Comparison of ENCODE assay signal across 8 cellular contexts in genomic region chr11:18012906-18013781, GRCh38. TPM values are rescaled to one million over a fixed set of nuclear protein-coding genes. Genes with fewer than 3 reads are reported as not detected.
DNase-seq lines count a peak whose midpoint lies in the region; ATAC-seq and TF ChIP-seq lines count a peak whose summit lies in the region.

Gene SERGEF, minus strand, starts transcription at chr11:18013047. Its CDS starts 37 bp downstream, at chr11:18013010.

- H3K27me3 Mint-ChIP-seq in GM23338 (ENCODE audit: insufficient read depth, low read depth, poor library complexity) = peaks cover 9% of the 10 kb centered on the region
- H3K27me3 Mint-ChIP-seq in natural killer cell (ENCODE audit: low read depth in 2 of 2) = no peaks in the 10 kb centered on the region

- H3K27ac ChIP-seq in DOHH2 (ENCODE audit: low read depth, low read length) (peak within 1 kb of the TSS; percentile 77), GM23338 (ENCODE audit: low read depth) (peak within 1 kb of the TSS; percentile 81; the same call in 1 of the 2 replicates), fibroblast of lung (ENCODE audit: insufficient read depth, low read length) (peak within 1 kb of the TSS; percentile 40)

- intact Hi-C loops in natural killer cell (cut with micrococcal nuclease) = loop anchor here (5.0 kb wide), 3 partner anchors 94 to 709 kb away; partner anchors contain the start of genes GTF2H1, HPS5 and SAAL1

- H3K36me3 ChIP-seq in DOHH2 (ENCODE audit: control insufficient read depth, low read length) = no peaks in the 10 kb centered on the region
- H3K36me3 ChIP-seq in GM23338 (ENCODE audit: insufficient read depth) = no peaks in the 10 kb centered on the region
- H3K36me3 ChIP-seq in fibroblast of lung (ENCODE audit: control insufficient read depth, insufficient read depth, low read length) = no peaks in the 10 kb centered on the region

- H3K4me1 Mint-ChIP-seq in GM23338 (peaks cover 31% of the 10 kb centered on the region), natural killer cell (peaks cover 36 to 43% of the 10 kb centered on the region in 2 donors)

- DNase-seq in GM23338 (ENCODE audit: low spot score) (peak; percentile 95), Kasumi-1 (lab: John Stamatoyannopoulos, UW) (peak; percentile 76 to 82), RKO (ENCODE audit: low spot score) (peak; percentile 91), activated T-helper 1 cell treated with Interleukin-2 at 50 U/mL for 16 hours (ENCODE audit: low read depth) (peak; percentile 93), fibroblast of lung (ENCODE audit: low read depth in 2 of 2) (peak; percentile 84 to 87), natural killer cell (peak; percentile 82)
- peak; percentile 90 for DNase-seq in stimulated activated naive CD4-positive, alpha-beta T cell treated with Interleukin-2 at 50 U/mL for 16 hours (lab: John Stamatoyannopoulos, UW)

- H3K9me3 ChIP-seq in DOHH2 (ENCODE audit: control insufficient read depth, insufficient read depth, low read length) = no peaks in the 10 kb centered on the region
- no peaks in the 10 kb centered on the region for H3K9me3 ChIP-seq in fibroblast of lung (ENCODE audit: control insufficient read depth, insufficient read depth, low read depth, low read length)

- H3F3A ChIP-seq in DOHH2 (ENCODE audit: control insufficient read depth, insufficient read depth) (no peaks in the 10 kb centered on the region), GM23338 (replicated peaks; ENCODE audit: low read depth) (no peaks in the 10 kb centered on the region; the same call in 1 of the 2 replicates)

- H3K27ac Mint-ChIP-seq in GM23338 (peak within 1 kb of the TSS; percentile 77), natural killer cell (peak within 1 kb of the TSS; percentile 96 to 97)

- H2AFZ ChIP-seq in GM23338 (peak within 1 kb of the TSS; percentile 99), fibroblast of lung (ENCODE audit: low read length) (peak within 1 kb of the TSS; percentile 81)

- no peaks in the 10 kb centered on the region for H3K9me2 ChIP-seq in DOHH2 (replicated peaks; ENCODE audit: control insufficient read depth, low read length)
- no peaks in the 10 kb centered on the region for H3K9me2 ChIP-seq in GM23338 (ENCODE audit: insufficient read depth)

- H3K9me3 Mint-ChIP-seq in GM23338 (no peaks in the 10 kb centered on the region), natural killer cell (peaks cover 0 to 3% of the 10 kb centered on the region in 2 donors)

- H3K79me2 ChIP-seq in DOHH2 (ENCODE audit: control insufficient read depth, low read length) = peaks cover 32% of the 10 kb centered on the region
- H3K79me2 ChIP-seq in GM23338 (replicated peaks; ENCODE audit: insufficient read depth) = peaks cover 27% of the 10 kb centered on the region
- no peaks in the 10 kb centered on the region for H3K79me2 ChIP-seq in fibroblast of lung (ENCODE audit: control insufficient read depth, insufficient read depth, low read length)

- H3K36me3 Mint-ChIP-seq in GM23338 (ENCODE audit: low read depth) (no peaks in the 10 kb centered on the region; the same call in 2 of the 3 replicates), natural killer cell (no peaks in the 10 kb centered on the region)

- peak within 1 kb of the TSS; percentile 91 for H3K4me2 ChIP-seq in DOHH2 (ENCODE audit: low read length)
- H3K4me2 ChIP-seq in GM23338 = peak within 1 kb of the TSS; percentile 93
- peak within 1 kb of the TSS; percentile 96 for H3K4me2 ChIP-seq in fibroblast of lung (ENCODE audit: extremely low read depth, insufficient read depth, low read length)

- no peaks in the 10 kb centered on the region for H4K20me1 ChIP-seq in DOHH2 (ENCODE audit: control insufficient read depth, insufficient read depth, low read depth, low read length)
- no peaks in the 10 kb centered on the region; the same call in none of the 2 replicates for H4K20me1 ChIP-seq in GM23338 (replicated peaks; ENCODE audit: insufficient read depth)
- no peaks in the 10 kb centered on the region for H4K20me1 ChIP-seq in fibroblast of lung (ENCODE audit: control insufficient read depth, extremely low read depth, insufficient read depth, low read length)

- H3K4me3 ChIP-seq in DOHH2 (ENCODE audit: low read length) (peak within 1 kb of the TSS; percentile 78), GM23338 (peak within 1 kb of the TSS; percentile 99), fibroblast of lung (replicated peaks in 1 of 4; ENCODE audit: control extremely low read depth in 1 of 4, insufficient read depth in 1 of 4, low read depth in 3 of 4, low read length in 4 of 4) (peak within 1 kb of the TSS; percentile 72 to 95 (median 89))

- peak within 1 kb of the TSS; percentile 84 for H3K4me3 Mint-ChIP-seq in GM23338
- H3K4me3 Mint-ChIP-seq in natural killer cell = peak within 1 kb of the TSS; percentile 100

- H3K9ac ChIP-seq in fibroblast of lung (ENCODE audit: insufficient read depth, low read length) = peak within 1 kb of the TSS; percentile 62

- H3K4me1 ChIP-seq in DOHH2 (ENCODE audit: control insufficient read depth, low read length) (peaks cover 32% of the 10 kb centered on the region), GM23338 (ENCODE audit: insufficient read depth) (peaks cover 16% of the 10 kb centered on the region), fibroblast of lung (ENCODE audit: control insufficient read depth, extremely low read depth, insufficient read depth, low read length) (peaks cover 4% of the 10 kb centered on the region)

- H3K27me3 ChIP-seq in DOHH2 (ENCODE audit: control insufficient read depth, low read length) = no peaks in the 10 kb centered on the region
- peaks cover 19% of the 10 kb centered on the region for H3K27me3 ChIP-seq in GM23338 (ENCODE audit: insufficient read depth)
- H3K27me3 ChIP-seq in fibroblast of lung (ENCODE audit: control insufficient read depth, insufficient read depth, low read length) = peaks cover 2% of the 10 kb centered on the region

- ATAC-seq in GM23338 (peak; percentile 92), natural killer cell (peak; percentile 82 to 94 (median 85))

- peak; percentile 15 for TF ChIP-seq CTCF in DOHH2 (IDR thresholded peaks at IDR 0.05; ENCODE audit: low read depth, low read length, poor library complexity, severe bottlenecking)
- no peak for TF ChIP-seq CTCF in GM23338 (conservative IDR thresholded peaks at IDR 0.05; ENCODE audit: low read depth in 2 of 2)
- TF ChIP-seq CTCF in fibroblast of lung (conservative IDR thresholded peaks at IDR 0.05 in 1 of 2, IDR thresholded peaks at IDR 0.05 in 1 of 2; ENCODE audit: low read depth in 1 of 2, low read length in 2 of 2) = peak in 1 of 2 donors; percentile 10
- TF ChIP-seq CTCF in natural killer cell (IDR thresholded peaks at IDR 0.05) = no peak

TF ChIP-seq in GM23338, 12 proteins besides CTCF, POLR2A, EP300 and RAD21:
- no peak for TF ChIP-seq EZH2phosphoT487 (IDR thresholded peaks at IDR 0.05; ENCODE audit: unreplicated experiment)
- TF ChIP-seq ZNF331 (CRISPR knock-in tag; IDR thresholded peaks at IDR 0.05; ENCODE audit: low read depth) = no peak
- TF ChIP-seq ETS1 (IDR thresholded peaks at IDR 0.05) = peak; percentile 24; the same call in 1 of the 2 replicates
- peak; percentile 89 for TF ChIP-seq POLR2AphosphoS5 (IDR thresholded peaks at IDR 0.05; ENCODE audit: low read depth)
- no peak for TF ChIP-seq ZNF114 (CRISPR knock-in tag; IDR thresholded peaks at IDR 0.05)

RNA-seq across cellular contexts. Expression of gene SERGEF, which starts in this region (rescaled TPM):
- total RNA-seq in GM23338 (2014; rRNA removed; shearing (Covaris generic)) = 24.2 and 28.9 TPM in 2 replicates
- polyA plus RNA-seq in GM23338 (2016; fragmentation: Nextera tagmentation; extraction: Ambion mirVana) = 27.9 and 33.6 TPM in 2 replicates
- total RNA-seq in fibroblast of lung = 32.9 and 38.5 TPM in 2 replicates
- 14.5 TPM in 2 replicates for polyA plus RNA-seq in fibroblast of lung
- 19.4 and 23.7 TPM in 2 replicates for polyA plus RNA-seq in fibroblast of lung (2012)
- polyA minus RNA-seq in fibroblast of lung (ENCODE audit: low replicate concordance) = 8.3 and 17.9 TPM in 2 replicates
- total RNA-seq in natural killer cell = 10 to 100 TPM; 67.5 to 78.6 (median 69.4) TPM

Comparison
In these comparisons a context has a peak if more than half of its experiments do, and no peak if none do; other contexts are left out.
1. Peak in every context shown above with its lines: DNase-seq, ATAC-seq, H3K4me3 ChIP-seq and H3K27ac ChIP-seq.